8 cellular contexts compared by ENCODE assay signal in the genomic region with DNA sequence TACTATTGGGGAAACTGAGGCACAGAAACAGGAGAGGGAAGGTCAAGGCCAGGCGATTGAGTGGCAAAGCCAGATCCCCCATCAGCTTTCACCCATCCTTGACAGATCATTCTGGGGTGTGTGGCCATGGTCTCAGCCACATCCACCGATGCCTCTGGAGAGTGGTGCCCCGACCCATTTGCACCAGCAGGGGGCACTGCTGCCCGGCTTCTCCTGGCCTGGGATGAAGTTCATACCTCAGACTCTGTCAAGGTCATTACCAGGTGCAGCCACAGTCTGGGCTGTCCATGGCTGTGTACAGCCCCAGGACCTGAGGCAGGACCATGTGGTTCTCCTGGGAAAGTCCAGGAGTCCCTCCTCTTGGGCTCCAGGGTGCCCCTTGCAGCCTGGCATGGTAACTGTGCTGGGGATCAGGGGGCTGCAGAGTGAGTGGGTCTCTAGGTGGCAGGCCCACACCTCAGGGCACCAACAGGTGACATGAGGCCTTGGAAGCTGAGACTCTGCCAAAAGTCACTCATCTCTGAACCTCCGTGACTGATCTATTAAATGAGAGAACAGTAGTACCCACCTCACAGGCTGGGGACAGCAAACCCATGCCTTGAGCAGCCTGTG.
DNase-seq lines count a peak whose midpoint lies in the region; ATAC-seq and TF ChIP-seq lines count a peak whose summit lies in the region.

No MANE protein-coding gene starts in this region.

- H3K9me3 Mint-ChIP-seq in activated CD4-positive, alpha-beta T cell treated with anti-CD3 and anti-CD28 coated beads, Interleukin-2, amount 10 ng/mL, durations not matched to agents 24 days and 14 days = no peaks in the 10 kb centered on the region

- H3K4me1 Mint-ChIP-seq in activated CD4-positive, alpha-beta T cell treated with anti-CD3 and anti-CD28 coated beads, Interleukin-2, amount 10 ng/mL, durations not matched to agents 24 days and 14 days = peaks cover 4% of the 10 kb centered on the region

- intact Hi-C loops in activated CD4-positive, alpha-beta T cell treated with anti-CD3 and anti-CD28 coated beads, Interleukin-2, amount 10 ng/mL, durations not matched to agents 24 days and 14 days (cut with micrococcal nuclease) = loop anchor here (1.0 kb wide), 1 partner anchor 106 kb away; no protein-coding TSS in a partner anchor
- intact Hi-C loops in colonic mucosa (cut with DNase I) = loop anchor here (2.0 kb wide), 1 partner anchor 107 kb away; no protein-coding TSS in a partner anchor

- no peaks in the 10 kb centered on the region for H3K27me3 ChIP-seq in colonic mucosa

- H3K4me1 ChIP-seq in colonic mucosa = no peaks in the 10 kb centered on the region

- H3K9me3 ChIP-seq in colonic mucosa = no peaks in the 10 kb centered on the region

- no peak overlapping the region for H3K27ac Mint-ChIP-seq in activated CD4-positive, alpha-beta T cell treated with anti-CD3 and anti-CD28 coated beads, Interleukin-2, amount 10 ng/mL, durations not matched to agents 24 days and 14 days

- H3K36me3 ChIP-seq in colonic mucosa = no peaks in the 10 kb centered on the region

- no peaks in the 10 kb centered on the region for H3K36me3 Mint-ChIP-seq in activated CD4-positive, alpha-beta T cell treated with anti-CD3 and anti-CD28 coated beads, Interleukin-2, amount 10 ng/mL, durations not matched to agents 24 days and 14 days (ENCODE audit: low read depth)

- peaks cover 2% of the 10 kb centered on the region for H3K27me3 Mint-ChIP-seq in activated CD4-positive, alpha-beta T cell treated with anti-CD3 and anti-CD28 coated beads, Interleukin-2, amount 10 ng/mL, durations not matched to agents 24 days and 14 days

- no peak for ATAC-seq in HG03439 (IDR thresholded peaks at IDR 0.05; ENCODE audit: unreplicated experiment)

- no peak overlapping the region for H3K4me3 ChIP-seq in colonic mucosa

- H3K4me3 Mint-ChIP-seq in activated CD4-positive, alpha-beta T cell treated with anti-CD3 and anti-CD28 coated beads, Interleukin-2, amount 10 ng/mL, durations not matched to agents 24 days and 14 days = no peak overlapping the region

- H3K9ac ChIP-seq in colonic mucosa (ENCODE audit: low read depth in 2 of 2, low read length in 2 of 2) = no peak overlapping the region

- TF ChIP-seq CTCF in colonic mucosa (IDR thresholded peaks at IDR 0.05) = peak; percentile 85

- DNase-seq in NCI-H748 (lab: John Stamatoyannopoulos, UW; ENCODE audit: unreplicated experiment) (peak; percentile 16), NCI-H748 treated with DMSO at 0.1 percent for 48 hours (lab: John Stamatoyannopoulos, UW) (no peak), NAMALWA (ENCODE audit: low spot score) (peak; percentile 58), colonic mucosa (peak; percentile 81), lung microvascular endothelial cell (ENCODE audit: low read depth in 2 of 2) (peak; percentile 40 to 62)
- peak; percentile 94 for DNase-seq in activated CD4-positive, alpha-beta T cell treated with anti-CD3 and anti-CD28 coated beads, Interleukin-2, amount 10 ng/mL, durations not matched to agents 24 days and 14 days
- DNase-seq in stimulated activated CD8-positive, alpha-beta memory T cell treated with anti-CD3 and anti-CD28 coated beads, Interleukin-2, amount 100 ng/mL, for 1 hour (ENCODE audit: low read depth in 2 of 2) = peak; percentile 53 to 57

- H3K27ac ChIP-seq in colonic mucosa = no peak overlapping the region
